In genomic region chrX:43975747-43976146, GRCh38 we compare ENCODE assay signal across 26 cellular contexts. TPM values are rescaled to one million over a fixed set of nuclear protein-coding genes. Genes with fewer than 3 reads are reported as not detected.
"Had no signal": no experiment of that assay in that cellular context is flagged by ENCODE, and none has a peak within 500 bp of the region (broad histone marks: within the 10 kb centered on the region; RNA-seq: fewer than 3 reads in every experiment).

No MANE protein-coding gene starts in this region.

- H3K4me1 ChIP-seq: gastrocnemius medialis, left lung had no signal

- H3K36me3 ChIP-seq: gastrocnemius medialis, left lung, ovary, right lobe of liver, stomach, tibial artery, upper lobe of left lung had no signal

- H3K27ac Mint-ChIP-seq: naive thymus-derived CD8-positive, alpha-beta T cell; nephron progenitor cell had no signal

- H3K4me3 ChIP-seq: dorsolateral prefrontal cortex, gastrocnemius medialis, left lung, ovary, right lobe of liver, smooth muscle cell, stomach, tibial artery, upper lobe of left lung had no signal

- H3K4me2 ChIP-seq: smooth muscle cell had no signal

- DNase-seq: dorsolateral prefrontal cortex; effector CD4-positive, alpha-beta T cell; gastrocnemius medialis; head of caudate nucleus; kidney; left cardiac atrium; left lung; mesenchymal stem cell; midbrain; naive thymus-derived CD8-positive, alpha-beta T cell; nephron progenitor cell; occipital lobe; ovary; retina; right lobe of liver; stimulated activated CD4-positive, alpha-beta T cell treated with anti-CD3 and anti-CD28 coated beads, Interleukin-12 subunit alpha, Interleukin-12 subunit beta, amount 100 ng/mL, for 4 hours; stimulated activated CD4-positive, alpha-beta T cell treated with anti-CD3 and anti-CD28 coated beads, Interleukin-1b, Interleukin-23, amount 100 ng/mL, for 48 hours; stimulated activated CD4-positive, alpha-beta T cell treated with anti-CD3 and anti-CD28 coated beads, Interleukin-4, amount 100 ng/mL, for 1 hour; stimulated activated CD8-positive, alpha-beta memory T cell treated with anti-CD3 and anti-CD28 coated beads, Interleukin-4, amount 100 ng/mL, for 48 hours; stimulated activated naive CD4-positive, alpha-beta T cell treated with Interleukin-2 at 50 U/mL for 16 hours; stomach; tibial artery; upper lobe of left lung had no signal

- H3K36me3 Mint-ChIP-seq: naive thymus-derived CD8-positive, alpha-beta T cell had no signal

- H3K27ac ChIP-seq: gastrocnemius medialis, left lung, ovary, right lobe of liver, stomach, tibial artery, upper lobe of left lung had no signal

- ATAC-seq: gastrocnemius medialis; left cardiac atrium; left lung; naive thymus-derived CD8-positive, alpha-beta T cell; right lobe of liver had no signal

- H3K9me3 ChIP-seq: gastrocnemius medialis, left lung, ovary, right lobe of liver, stomach, tibial artery, upper lobe of left lung had no signal

- H3K4me3 Mint-ChIP-seq: naive thymus-derived CD8-positive, alpha-beta T cell; nephron progenitor cell had no signal

- H3K9me3 Mint-ChIP-seq: naive thymus-derived CD8-positive, alpha-beta T cell had no signal

- H3K27me3 ChIP-seq: ovary, tibial artery had no signal

RNA-seq across cellular contexts. Expression of gene NDP, which starts 2.6 kb away (rescaled TPM):
- total RNA-seq: gastrocnemius medialis; kidney; left cardiac atrium; left lung; lung microvascular endothelial cell; naive thymus-derived CD8-positive, alpha-beta T cell; right lobe of liver; subcutaneous adipose tissue; upper lobe of left lung had no signal
- polyA plus RNA-seq: naive thymus-derived CD8-positive, alpha-beta T cell had no signal
